ENCODE assay signal across 1 cellular context in the genomic region with DNA sequence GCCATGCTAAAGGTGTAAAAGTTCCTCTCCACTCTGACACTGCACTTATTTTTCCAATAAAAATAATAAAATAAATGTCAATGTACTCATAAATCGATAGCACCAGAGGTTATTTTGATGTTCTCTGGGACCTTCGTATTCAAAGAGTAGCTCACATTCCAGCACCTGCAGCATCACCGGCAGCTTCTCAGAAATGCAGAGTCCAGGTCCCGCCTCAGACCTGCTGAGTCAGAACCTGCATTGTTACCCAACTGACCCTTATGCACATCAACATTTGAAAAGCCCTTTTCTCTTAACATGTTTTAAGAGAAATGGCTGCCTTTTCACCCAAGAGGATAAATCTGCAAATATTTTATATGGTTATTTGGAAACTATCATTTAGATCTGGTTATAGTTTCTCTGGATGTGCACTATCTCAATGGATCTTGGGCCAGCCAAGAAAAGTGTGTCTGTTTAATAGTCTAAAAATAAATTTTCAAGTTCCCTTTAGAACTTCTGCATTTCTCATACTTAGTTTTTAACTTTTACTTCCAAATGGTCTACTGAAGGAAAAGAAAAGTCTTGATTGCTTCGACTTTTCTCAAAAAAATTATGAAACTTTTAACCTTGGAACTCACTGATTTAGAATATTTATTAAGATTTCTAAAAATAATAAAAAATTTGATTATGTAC.
A peak's percentile ranks its signal among the peaks of the same experiment; 100 is the strongest.
TF ChIP-seq lines count a peak whose summit lies in the region.

No MANE protein-coding gene starts in this region.

TF ChIP-seq in GM23338, 12 proteins besides CTCF, POLR2A, EP300 and RAD21 (continued from another document):
- TF ChIP-seq, protein P1, sequence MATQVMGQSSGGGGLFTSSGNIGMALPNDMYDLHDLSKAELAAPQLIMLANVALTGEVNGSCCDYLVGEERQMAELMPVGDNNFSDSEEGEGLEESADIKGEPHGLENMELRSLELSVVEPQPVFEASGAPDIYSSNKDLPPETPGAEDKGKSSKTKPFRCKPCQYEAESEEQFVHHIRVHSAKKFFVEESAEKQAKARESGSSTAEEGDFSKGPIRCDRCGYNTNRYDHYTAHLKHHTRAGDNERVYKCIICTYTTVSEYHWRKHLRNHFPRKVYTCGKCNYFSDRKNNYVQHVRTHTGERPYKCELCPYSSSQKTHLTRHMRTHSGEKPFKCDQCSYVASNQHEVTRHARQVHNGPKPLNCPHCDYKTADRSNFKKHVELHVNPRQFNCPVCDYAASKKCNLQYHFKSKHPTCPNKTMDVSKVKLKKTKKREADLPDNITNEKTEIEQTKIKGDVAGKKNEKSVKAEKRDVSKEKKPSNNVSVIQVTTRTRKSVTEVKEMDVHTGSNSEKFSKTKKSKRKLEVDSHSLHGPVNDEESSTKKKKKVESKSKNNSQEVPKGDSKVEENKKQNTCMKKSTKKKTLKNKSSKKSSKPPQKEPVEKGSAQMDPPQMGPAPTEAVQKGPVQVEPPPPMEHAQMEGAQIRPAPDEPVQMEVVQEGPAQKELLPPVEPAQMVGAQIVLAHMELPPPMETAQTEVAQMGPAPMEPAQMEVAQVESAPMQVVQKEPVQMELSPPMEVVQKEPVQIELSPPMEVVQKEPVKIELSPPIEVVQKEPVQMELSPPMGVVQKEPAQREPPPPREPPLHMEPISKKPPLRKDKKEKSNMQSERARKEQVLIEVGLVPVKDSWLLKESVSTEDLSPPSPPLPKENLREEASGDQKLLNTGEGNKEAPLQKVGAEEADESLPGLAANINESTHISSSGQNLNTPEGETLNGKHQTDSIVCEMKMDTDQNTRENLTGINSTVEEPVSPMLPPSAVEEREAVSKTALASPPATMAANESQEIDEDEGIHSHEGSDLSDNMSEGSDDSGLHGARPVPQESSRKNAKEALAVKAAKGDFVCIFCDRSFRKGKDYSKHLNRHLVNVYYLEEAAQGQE (IDR thresholded peaks at IDR 0.05; ENCODE audit: unreplicated experiment) = no peak
- no peak for TF ChIP-seq EZH2phosphoT487 (IDR thresholded peaks at IDR 0.05; ENCODE audit: unreplicated experiment)
- TF ChIP-seq NANOG (IDR thresholded peaks at IDR 0.05; ENCODE audit: borderline replicate concordance) = 0 out of 2 replicates have a peak, but pooled peaks have one; percentile 4
